ENCODE assay signal across 12 cellular contexts in the genomic region with DNA sequence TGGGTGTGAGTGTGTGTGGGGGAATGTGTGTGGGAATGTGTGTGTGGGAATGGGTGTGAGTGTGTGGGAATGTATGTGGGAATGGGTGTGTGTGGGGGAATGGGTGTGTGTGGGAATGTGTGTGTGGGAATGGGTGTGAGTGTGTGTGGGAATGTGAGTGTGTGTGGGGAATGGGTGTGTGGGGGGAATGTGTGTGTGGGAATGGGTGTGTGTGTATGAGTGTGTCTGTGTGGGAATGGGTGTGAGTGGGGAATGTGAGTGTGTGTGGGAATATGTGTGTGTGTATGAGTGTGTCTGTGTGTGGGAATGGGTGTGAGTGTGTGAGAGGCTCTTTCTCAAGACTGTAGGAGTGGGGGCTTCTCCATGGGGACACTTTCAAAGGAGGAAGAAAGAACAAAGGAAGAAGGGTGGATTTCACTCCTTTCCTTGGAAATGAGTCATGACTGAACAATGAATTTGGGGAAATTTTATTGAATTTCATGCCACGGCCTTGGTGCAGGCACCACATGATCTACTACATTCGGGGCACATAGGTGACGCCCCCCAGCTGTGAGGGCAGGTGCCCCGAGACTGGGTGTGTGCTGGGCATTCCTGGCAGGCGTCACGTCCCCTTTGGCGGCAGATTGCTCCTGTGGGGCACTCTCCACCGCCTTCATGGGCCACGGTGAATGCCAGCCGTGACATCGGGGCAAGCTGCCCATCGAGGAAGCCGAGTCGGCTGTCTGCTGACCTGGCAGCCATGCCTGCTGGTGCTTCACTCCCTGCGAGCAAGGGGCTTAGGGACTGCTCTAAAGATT.
DNase-seq lines count a peak whose midpoint lies in the region; ATAC-seq and TF ChIP-seq lines count a peak whose summit lies in the region.
"Had no signal": no experiment of that assay in that cellular context is flagged by ENCODE, and none has a peak within 500 bp of the region (broad histone marks: within the 10 kb centered on the region; RNA-seq: fewer than 3 reads in every experiment).

No MANE protein-coding gene starts in this region.

- no peak for ATAC-seq in HG03378 (IDR thresholded peaks at IDR 0.05; ENCODE audit: unreplicated experiment)

- peaks cover 14% of the 10 kb centered on the region for H3K9me3 Mint-ChIP-seq in HFFc6
- peaks cover 4% of the 10 kb centered on the region for H3K9me3 Mint-ChIP-seq in nephron progenitor cell

- TF ChIP-seq CTCF in AG10803 (conservative IDR thresholded peaks at IDR 0.05; ENCODE audit: low read length) (no peak), HFFc6 (IDR thresholded peaks at IDR 0.05) (no peak), cardiac fibroblast (IDR thresholded peaks at IDR 0.05; ENCODE audit: low read depth, low read length) (no peak), nephron progenitor cell (IDR thresholded peaks at IDR 0.05) (no peak)

- H3K27ac Mint-ChIP-seq in HFFc6 (peak overlapping the region; percentile 42; the same call in 1 of the 2 replicates), nephron progenitor cell (peak overlapping the region; percentile 37)

- H3K4me3 Mint-ChIP-seq in HFFc6 (no peak overlapping the region), nephron progenitor cell (no peak overlapping the region)

- H3K36me3 Mint-ChIP-seq in HFFc6 (ENCODE audit: low read depth) (peaks cover 9% of the 10 kb centered on the region), nephron progenitor cell (ENCODE audit: low read depth) (no peaks in the 10 kb centered on the region)

- H3K4me1 Mint-ChIP-seq in HFFc6 (ENCODE audit: low read depth) (peaks cover 42% of the 10 kb centered on the region), nephron progenitor cell (peaks cover 62% of the 10 kb centered on the region)

- H3K4me3 ChIP-seq in AG10803 (ENCODE audit: low read length) (no peak overlapping the region), cardiac fibroblast (replicated peaks in 1 of 2; ENCODE audit: low read depth in 2 of 2, low read length in 2 of 2) (no peak overlapping the region)
- H3K4me3 ChIP-seq: cardiac muscle cell, ovary had no signal

- DNase-seq in AG10803 (ENCODE audit: low read depth) (peak; percentile 65), HFFc6 (peak; percentile 5), cardiac fibroblast (ENCODE audit: low read depth in 2 of 2) (peak; percentile 38 to 64), nephron progenitor cell (no peak), NCI-H524 (lab: John Stamatoyannopoulos, UW) (no peak), NK-92 (lab: John Stamatoyannopoulos, UW; ENCODE audit: unreplicated experiment) (no peak), activated gamma-delta T cell (lab: John Stamatoyannopoulos, UW) (no peak)
- DNase-seq: DMS79, NCI-H1092, ovary had no signal

- H3K27me3 Mint-ChIP-seq in HFFc6 (ENCODE audit: insufficient read depth), result peaks cover 1% of the 10 kb centered on the region
- peaks cover 18% of the 10 kb centered on the region for H3K27me3 Mint-ChIP-seq in nephron progenitor cell (ENCODE audit: low read depth, poor library complexity)

Comparison
In these comparisons a context has a peak if more than half of its experiments do, and no peak if none do; other contexts are left out.
1. DNase-seq: peak in AG10803 (single experiment), HFFc6 (single experiment) and cardiac fibroblast (2 of 2); none in nephron progenitor cell (single experiment), NCI-H524 (0 of 2), NK-92 (single experiment) and activated gamma-delta T cell (single experiment).